Comparison of ENCODE assay signal across 15 cellular contexts in genomic region chr5:50995285-50995942, GRCh38.
"Had no signal": no experiment of that assay in that cellular context is flagged by ENCODE, and none has a peak within 500 bp of the region (broad histone marks: within the 10 kb centered on the region; RNA-seq: fewer than 3 reads in every experiment).

No MANE protein-coding gene starts in this region.

- H3K4me3 Mint-ChIP-seq: activated B cell treated with CpG ODN at 0.5 μM for 24 hours; activated naive CD8-positive, alpha-beta T cell; activated T-cell treated with anti-CD3 and anti-CD28 coated beads, Interleukin-2, amount 50 U/mL, for 72 hours; natural killer cell; stimulated activated effector memory CD8-positive, alpha-beta T cell treated with anti-CD3 and anti-CD28 coated beads, Interleukin-12 subunit alpha, Interleukin-12 subunit beta, amount 100 ng/mL, for 72 hours had no signal

- H3K4me1 Mint-ChIP-seq: activated B cell treated with CpG ODN at 0.5 μM for 24 hours; natural killer cell; stimulated activated effector memory CD8-positive, alpha-beta T cell treated with anti-CD3 and anti-CD28 coated beads, Interleukin-12 subunit alpha, Interleukin-12 subunit beta, amount 100 ng/mL, for 72 hours had no signal

- ATAC-seq: activated T-cell treated with anti-CD3 and anti-CD28 coated beads, Interleukin-2, amount 50 U/mL, for 72 hours; natural killer cell; stimulated activated effector memory CD8-positive, alpha-beta T cell treated with anti-CD3 and anti-CD28 coated beads, Interleukin-12 subunit alpha, Interleukin-12 subunit beta, amount 100 ng/mL, for 72 hours had no signal

- DNase-seq: activated B cell treated with CpG ODN at 0.5 μM for 24 hours; activated CD4-positive, alpha-beta T cell treated with anti-CD3 and anti-CD28 coated beads for 48 hours; activated CD8-positive, alpha-beta memory T cell treated with anti-CD3 and anti-CD28 coated beads, Interleukin-2, amount 50 U/mL, for 48 hours; activated gamma-delta T cell treated with Interleukin-2 at 50 U/mL for 16 hours; activated T-cell treated with anti-CD3 and anti-CD28 coated beads, Interleukin-2, amount 50 U/mL, for 72 hours; amniotic stem cell; kidney; left ventricle myocardium inferior; natural killer cell; posterior cingulate gyrus; retina; stimulated activated CD4-positive, alpha-beta T cell treated with anti-CD3 and anti-CD28 coated beads, Interleukin-12 subunit alpha, Interleukin-12 subunit beta, amount 100 ng/mL, for 4 hours; thyroid gland had no signal

- H3K36me3 Mint-ChIP-seq: activated naive CD8-positive, alpha-beta T cell; natural killer cell; stimulated activated effector memory CD8-positive, alpha-beta T cell treated with anti-CD3 and anti-CD28 coated beads, Interleukin-12 subunit alpha, Interleukin-12 subunit beta, amount 100 ng/mL, for 72 hours had no signal

- H3K27ac Mint-ChIP-seq: activated B cell treated with CpG ODN at 0.5 μM for 24 hours; activated naive CD8-positive, alpha-beta T cell; activated T-cell treated with anti-CD3 and anti-CD28 coated beads, Interleukin-2, amount 50 U/mL, for 72 hours; natural killer cell; stimulated activated effector memory CD8-positive, alpha-beta T cell treated with anti-CD3 and anti-CD28 coated beads, Interleukin-12 subunit alpha, Interleukin-12 subunit beta, amount 100 ng/mL, for 72 hours had no signal

- H3K27me3 Mint-ChIP-seq: activated B cell treated with CpG ODN at 0.5 μM for 24 hours had no signal

- H3K9me3 Mint-ChIP-seq: activated B cell treated with CpG ODN at 0.5 μM for 24 hours; activated T-cell treated with anti-CD3 and anti-CD28 coated beads, Interleukin-2, amount 50 U/mL, for 72 hours; stimulated activated effector memory CD8-positive, alpha-beta T cell treated with anti-CD3 and anti-CD28 coated beads, Interleukin-12 subunit alpha, Interleukin-12 subunit beta, amount 100 ng/mL, for 72 hours had no signal
